8 cellular contexts compared by ENCODE assay signal in genomic region chr12:31874961-31875608, GRCh38.
DNase-seq lines count a peak whose midpoint lies in the region; ATAC-seq and TF ChIP-seq lines count a peak whose summit lies in the region.

No MANE protein-coding gene starts in this region.

- H3K9me3 Mint-ChIP-seq in activated naive CD4-positive, alpha-beta T cell treated with anti-CD3 and anti-CD28 coated beads, Interleukin-2, amount 50 U/mL, for 72 hours = peaks cover 21 to 35% of the 10 kb centered on the region in 2 donors

- no peaks in the 10 kb centered on the region for H3K36me3 ChIP-seq in DND-41 (ENCODE audit: insufficient read depth, low read length)
- no peaks in the 10 kb centered on the region for H3K36me3 ChIP-seq in SJSA1

- H3K79me2 ChIP-seq in DND-41 (ENCODE audit: insufficient read depth, low read length) = no peaks in the 10 kb centered on the region

- H4K20me1 ChIP-seq in DND-41 (ENCODE audit: insufficient read depth, low read length) = no peaks in the 10 kb centered on the region

- H3K9me3 ChIP-seq in DND-41 (ENCODE audit: insufficient read depth, low read length, severe bottlenecking) (peaks cover 6% of the 10 kb centered on the region), SJSA1 (replicated peaks) (no peaks in the 10 kb centered on the region)

- TF ChIP-seq CTCF in DND-41 (IDR thresholded peaks at IDR 0.05; ENCODE audit: borderline replicate concordance, extremely low read depth, low read length, poor library complexity, severe bottlenecking) = no peak

- H3K27ac Mint-ChIP-seq in activated naive CD4-positive, alpha-beta T cell treated with anti-CD3 and anti-CD28 coated beads, Interleukin-2, amount 50 U/mL, for 72 hours = peak overlapping the region; percentile 97 to 98

- no peaks in the 10 kb centered on the region for H3K27me3 ChIP-seq in DND-41 (ENCODE audit: insufficient read depth, low read length, poor library complexity)
- no peaks in the 10 kb centered on the region for H3K27me3 ChIP-seq in SJSA1 (replicated peaks)

- H3K27ac ChIP-seq in DND-41 (ENCODE audit: low read length) = peak overlapping the region; percentile 90
- peak overlapping the region; percentile 74 for H3K27ac ChIP-seq in SJSA1

- H3K4me3 ChIP-seq in DND-41 (ENCODE audit: low read depth in 1 of 2, low read length in 2 of 2) (no peak overlapping the region; a peak in 1 of 4 replicates), SJSA1 (no peak overlapping the region)

- H3K4me1 ChIP-seq in DND-41 (ENCODE audit: insufficient read depth, low read length) = peaks cover 40% of the 10 kb centered on the region
- H3K4me1 ChIP-seq in SJSA1 (replicated peaks) = peaks cover 8% of the 10 kb centered on the region

- peak overlapping the region; percentile 64 for H2AFZ ChIP-seq in DND-41 (ENCODE audit: low read depth, low read length)

- DNase-seq in DND-41 (peak; percentile 78), SJSA1 (ENCODE audit: low read depth in 1 of 2, low spot score in 2 of 2) (peak; percentile 33 to 68), iris pigment epithelial cell (ENCODE audit: low read depth) (peak; percentile 95), SHP77 (lab: John Stamatoyannopoulos, UW) (no peak), pons (ENCODE audit: low spot score) (no peak)
- DNase-seq in activated naive CD4-positive, alpha-beta T cell treated with anti-CD3 and anti-CD28 coated beads, Interleukin-2, amount 50 U/mL, for 72 hours (ENCODE audit: low spot score in 2 of 2) = peak; percentile 47 to 85
- peak; percentile 47 to 48 for DNase-seq in stimulated activated CD4-positive, alpha-beta T cell treated with anti-CD3 and anti-CD28 coated beads, Interleukin-2, amount 100 ng/mL, for 48 hours

- H3K9ac ChIP-seq in DND-41 (ENCODE audit: low read depth, low read length) = peak overlapping the region; percentile 45

- ATAC-seq in DND-41 (ENCODE audit: insufficient read depth, low read depth) (peak; percentile 82), HG02610 (IDR thresholded peaks at IDR 0.05; ENCODE audit: unreplicated experiment) (peak; percentile 94)
- peak; percentile 95 to 99 for ATAC-seq in activated naive CD4-positive, alpha-beta T cell treated with anti-CD3 and anti-CD28 coated beads, Interleukin-2, amount 50 U/mL, for 72 hours

- no peak overlapping the region for H3K4me2 ChIP-seq in DND-41 (ENCODE audit: insufficient read depth, low read length)

- H3K36me3 Mint-ChIP-seq in activated naive CD4-positive, alpha-beta T cell treated with anti-CD3 and anti-CD28 coated beads, Interleukin-2, amount 50 U/mL, for 72 hours = peaks cover 28 to 67% of the 10 kb centered on the region in 2 donors

Comparison
In these comparisons a context has a peak if more than half of its experiments do, and no peak if none do; other contexts are left out.
1. DNase-seq: peak in DND-41 (single experiment), SJSA1 (2 of 2), activated naive CD4-positive, alpha-beta T cell treated with anti-CD3 and anti-CD28 coated beads, Interleukin-2, amount 50 U/mL, for 72 hours (2 of 2), iris pigment epithelial cell (single experiment) and stimulated activated CD4-positive, alpha-beta T cell treated with anti-CD3 and anti-CD28 coated beads, Interleukin-2, amount 100 ng/mL, for 48 hours (2 of 2); none in SHP77 (0 of 2) and pons (single experiment).
2. Peak in every context shown above with its lines, with median percentiles within 50 percentile points of each other: ATAC-seq.